Comparison of ENCODE assay signal across 16 cellular contexts in genomic region chr7:46215987-46216567, GRCh38.
A peak's percentile ranks its signal among the peaks of the same experiment; 100 is the strongest.
DNase-seq lines count a peak whose midpoint lies in the region; ATAC-seq, FAIRE-seq and TF ChIP-seq lines count a peak whose summit lies in the region.
"Had no signal": no experiment of that assay in that cellular context is flagged by ENCODE, and none has a peak within 500 bp of the region (broad histone marks: within the 10 kb centered on the region; RNA-seq: fewer than 3 reads in every experiment).

No MANE protein-coding gene starts in this region.

- BruUV-seq in mammary epithelial cell (replicated peaks; lab: Mats Ljungman, UMichigan) (no TSS peak), HepG2 (replicated peaks; lab: Mats Ljungman, UMichigan) (no TSS peak)

- no peaks in the 10 kb centered on the region for H3K9me3 ChIP-seq in mammary epithelial cell (replicated peaks; ENCODE audit: insufficient read depth, low read length)
- H3K9me3 ChIP-seq in HepG2 (ENCODE audit: low read length): no peaks in the 10 kb centered on the region
- H3K9me3 ChIP-seq in stomach: no peaks in the 10 kb centered on the region
- H3K9me3 ChIP-seq in CD4-positive, alpha-beta T cell (ENCODE audit: control insufficient read depth, low read length): no peaks in the 10 kb centered on the region
- H3K9me3 ChIP-seq: tibial nerve had no signal

- POLR2A ChIA-PET in HepG2 (lab: Yijun Ruan, JAX): interaction anchor here (1.0 kb wide), 1 partner anchor 62 kb away, joined by 3 read pairs; no protein-coding TSS in a partner anchor
- POLR2A ChIA-PET in CD4-positive, alpha-beta T cell (lab: Charles Lee): no interaction called here

- H3K36me3 Mint-ChIP-seq in CD4-positive, alpha-beta T cell (ENCODE audit: low read depth): no peaks in the 10 kb centered on the region
- no peaks in the 10 kb centered on the region for H3K36me3 Mint-ChIP-seq in activated naive CD8-positive, alpha-beta T cell treated with anti-CD3 and anti-CD28 coated beads, Interleukin-2, amount 50 U/mL, for 24 hours (ENCODE audit: low read depth)
- H3K36me3 Mint-ChIP-seq: CD4-positive, alpha-beta memory T cell had no signal

- CTCF ChIA-PET in mammary epithelial cell (lab: Charles Lee; ENCODE audit: low non-redundant PET): no interaction called here
- CTCF ChIA-PET in HepG2 (lab: Yijun Ruan, JAX; ENCODE audit: low intra/inter-chr PET ratio, low total read pairs): no interaction called here
- CTCF ChIA-PET in CD4-positive, alpha-beta T cell (lab: Charles Lee): no interaction called here

- dilution Hi-C loops in mammary epithelial cell (cut with HindIII; ENCODE audit: low sequenced_read_pairs): no loop called here

- no peak for TF ChIP-seq RAD21 in HepG2 (CRISPR knock-in tag; IDR thresholded peaks at IDR 0.05)

- H2AFZ ChIP-seq in mammary epithelial cell (ENCODE audit: low read depth, low read length) (peak overlapping the region; percentile 60), HepG2 (ENCODE audit: low read length) (no peak overlapping the region)

- no peaks in the 10 kb centered on the region for H3K27me3 ChIP-seq in mammary epithelial cell (ENCODE audit: insufficient read depth, low read length)
- peaks cover 0 to 18% of the 10 kb centered on the region in 2 experiments; a peak in 1 of 5 replicates for H3K27me3 ChIP-seq in HepG2 (ENCODE audit: control insufficient read depth in 1 of 2, insufficient read depth in 2 of 2, low read length in 2 of 2)
- H3K27me3 ChIP-seq in stomach: no peaks in the 10 kb centered on the region
- no peaks in the 10 kb centered on the region for H3K27me3 ChIP-seq in CD4-positive, alpha-beta T cell (ENCODE audit: control insufficient read depth, insufficient read depth, low read length)
- H3K27me3 ChIP-seq: tibial nerve had no signal

- no peak overlapping the region for H3K4me3 Mint-ChIP-seq in CD4-positive, alpha-beta T cell
- no peak overlapping the region for H3K4me3 Mint-ChIP-seq in activated naive CD8-positive, alpha-beta T cell treated with anti-CD3 and anti-CD28 coated beads, Interleukin-2, amount 50 U/mL, for 24 hours
- H3K4me3 Mint-ChIP-seq: CD4-positive, alpha-beta memory T cell had no signal

- 11% methylated on average over 15 of the region's 15 CpGs for WGBS in mammary epithelial cell (ENCODE audit: low coverage, missing lambda C conversion rate)
- 0% methylated on average over 6 of the region's 15 CpGs for WGBS in HepG2 (ENCODE audit: low lambda C conversion rate)
- 36 to 40% (median 38%) methylated on average over 15 of the region's 15 CpGs for WGBS in stomach, 5 donors

- TF ChIP-seq POLR2A in HepG2 (IDR thresholded peaks at IDR 0.05; ENCODE audit: insufficient read depth in 1 of 2, low read depth in 2 of 2, low read length in 2 of 2) (no peak), stomach (IDR thresholded peaks at IDR 0.05) (no peak)

- H3K27ac Mint-ChIP-seq in CD4-positive, alpha-beta T cell: no peak overlapping the region
- H3K27ac Mint-ChIP-seq in activated naive CD8-positive, alpha-beta T cell treated with anti-CD3 and anti-CD28 coated beads, Interleukin-2, amount 50 U/mL, for 24 hours: no peak overlapping the region
- H3K27ac Mint-ChIP-seq: CD4-positive, alpha-beta memory T cell had no signal

- intact Hi-C loops in mammary epithelial cell (cut with micrococcal nuclease) (loop anchor here (5.0 kb wide), 1 partner anchor 49 kb away; no protein-coding TSS in a partner anchor), HepG2 (cut with micrococcal nuclease; ENCODE audit: unreplicated experiment) (loop anchor here (1.0 to 10.0 kb wide), 3 partner anchors 62 to 291 kb away; partner anchors contain the start of gene IGFBP3), stomach (cut with DNase I; ENCODE audit: low total_unique reads) (no loop called here)
- intact Hi-C loops in CD4-positive, alpha-beta T cell (cut with DNase I, micrococcal nuclease): no loop called here

- no peaks in the 10 kb centered on the region for H4K20me1 ChIP-seq in mammary epithelial cell (ENCODE audit: insufficient read depth, low read length)
- no peaks in the 10 kb centered on the region for H4K20me1 ChIP-seq in HepG2 (ENCODE audit: insufficient read depth, low read length)

- peak overlapping the region; percentile 34 for H3K4me2 ChIP-seq in mammary epithelial cell (ENCODE audit: insufficient read depth, low read depth, low read length)
- H3K4me2 ChIP-seq in HepG2 (ENCODE audit: low read depth, low read length): peak overlapping the region; percentile 46

- H3K36me3 ChIP-seq in mammary epithelial cell (ENCODE audit: insufficient read depth, low read length) (no peaks in the 10 kb centered on the region), HepG2 (replicated peaks in 1 of 2; ENCODE audit: control insufficient read depth in 1 of 2, insufficient read depth in 2 of 2, low read length in 2 of 2) (no peaks in the 10 kb centered on the region), stomach (no peaks in the 10 kb centered on the region)
- H3K36me3 ChIP-seq: tibial nerve had no signal

- H3K4me3 ChIP-seq in mammary epithelial cell (replicated peaks in 1 of 3; ENCODE audit: insufficient read depth in 1 of 3, low read depth in 2 of 3, low read length in 3 of 3) (no peak overlapping the region), HepG2 (replicated peaks in 1 of 3; ENCODE audit: insufficient read depth in 1 of 3, low read depth in 2 of 3, low read length in 3 of 3) (0 out of 6 replicates have a peak overlapping the region, but pooled peaks of 1 of the 3 experiments have one; percentile 20), stomach (no peak overlapping the region)
- H3K4me3 ChIP-seq: K562, tibial nerve had no signal

- TF ChIP-seq CTCF in mammary epithelial cell (conservative IDR thresholded peaks at IDR 0.05 in 1 of 2, IDR thresholded peaks at IDR 0.05 in 1 of 2; ENCODE audit: extremely low read depth in 1 of 2, insufficient read depth in 1 of 2, low read depth in 1 of 2, low read length in 2 of 2) (no peak), HepG2 (CRISPR knock-in tag; IDR thresholded peaks at IDR 0.05) (peak; percentile 21; the same call in 1 of the 2 replicates), stomach (IDR thresholded peaks at IDR 0.05) (no peak)
- TF ChIP-seq CTCF in CD4-positive, alpha-beta T cell (IDR thresholded peaks at IDR 0.05): no peak

- H3K27ac ChIP-seq in mammary epithelial cell (ENCODE audit: insufficient read depth, low read depth, low read length) (peak overlapping the region; percentile 62), HepG2 (ENCODE audit: extremely low read length, insufficient read depth, low read length) (peak overlapping the region; percentile 57), stomach (peak overlapping the region in 2 of 5 donors; percentile 35 to 60)
- no peak overlapping the region for H3K27ac ChIP-seq in CD4-positive, alpha-beta T cell (ENCODE audit: low read depth, low read length)
- H3K27ac ChIP-seq: tibial nerve had no signal

- peak overlapping the region; percentile 43 for H3K9ac ChIP-seq in mammary epithelial cell (ENCODE audit: insufficient read depth, low read length)
- peak overlapping the region; percentile 36; the same call in 1 of the 2 replicates for H3K9ac ChIP-seq in HepG2 (ENCODE audit: insufficient read depth, low read depth, low read length)

- no peaks in the 10 kb centered on the region for H3K4me1 Mint-ChIP-seq in CD4-positive, alpha-beta T cell (ENCODE audit: low read depth)
- H3K4me1 Mint-ChIP-seq in activated naive CD8-positive, alpha-beta T cell treated with anti-CD3 and anti-CD28 coated beads, Interleukin-2, amount 50 U/mL, for 24 hours: no peaks in the 10 kb centered on the region
- H3K4me1 Mint-ChIP-seq: CD4-positive, alpha-beta memory T cell had no signal

- H3K4me1 ChIP-seq in mammary epithelial cell (ENCODE audit: insufficient read depth, low read length) (peaks cover 33% of the 10 kb centered on the region), HepG2 (ENCODE audit: insufficient read depth, low read length) (peaks cover 23% of the 10 kb centered on the region), stomach (peaks cover 0 to 6% (median 0%) of the 10 kb centered on the region in 4 donors)

- H3K79me2 ChIP-seq in mammary epithelial cell (ENCODE audit: insufficient read depth, low read length) (no peaks in the 10 kb centered on the region), HepG2 (ENCODE audit: insufficient read depth, low read length) (no peaks in the 10 kb centered on the region)

- peak; percentile 29 to 79; a peak in 2 of 4 replicates for TF ChIP-seq EP300 in HepG2 (IDR thresholded peaks at IDR 0.05; ENCODE audit: low read depth in 2 of 2, low read length in 2 of 2)
- TF ChIP-seq EP300 in HepG2 (CRISPR knock-in tag; IDR thresholded peaks at IDR 0.05; ENCODE audit: borderline replicate concordance): peak; percentile 83
- TF ChIP-seq EP300 in stomach (IDR thresholded peaks at IDR 0.05): no peak

- peak; percentile 90 for FAIRE-seq in HepG2 (lab: Jason Lieb, UNC)
- FAIRE-seq: K562 had no signal

- no peaks in the 10 kb centered on the region for H3K9me3 Mint-ChIP-seq in CD4-positive, alpha-beta T cell
- no peaks in the 10 kb centered on the region for H3K9me3 Mint-ChIP-seq in activated naive CD8-positive, alpha-beta T cell treated with anti-CD3 and anti-CD28 coated beads, Interleukin-2, amount 50 U/mL, for 24 hours

- H3K27me3 Mint-ChIP-seq in CD4-positive, alpha-beta T cell: no peaks in the 10 kb centered on the region
- no peaks in the 10 kb centered on the region for H3K27me3 Mint-ChIP-seq in activated naive CD8-positive, alpha-beta T cell treated with anti-CD3 and anti-CD28 coated beads, Interleukin-2, amount 50 U/mL, for 24 hours

- in situ Hi-C loops in mammary epithelial cell (cut with MboI; ENCODE audit: low sequenced_read_pairs in 2 of 2): no loop called here
- in situ Hi-C loops in HepG2 (cut with HindIII; ENCODE audit: extremely low pct_ligation_motif_present, low pct_unique_long_range_greater_than_20kb): no loop called here

- ATAC-seq in HepG2 (peak; percentile 98), GM18498 (IDR thresholded peaks at IDR 0.05; ENCODE audit: unreplicated experiment) (no peak)
- no peak for ATAC-seq in CD4-positive, alpha-beta T cell (ENCODE audit: poor library complexity)
- no peak for ATAC-seq in activated naive CD8-positive, alpha-beta T cell treated with anti-CD3 and anti-CD28 coated beads, Interleukin-2, amount 50 U/mL, for 24 hours
- ATAC-seq: K562 had no signal

- DNase-seq in NCI-H2029 treated with DMSO at 0.1 percent for 48 hours (lab: John Stamatoyannopoulos, UW) (peak; percentile 27), mammary epithelial cell (peak; percentile 95), HepG2 (ENCODE audit: low spot score) (peak; percentile 97), stomach (peak; percentile 67)
- no peak for DNase-seq in CD4-positive, alpha-beta T cell
- no peak for DNase-seq in central memory CD4-positive, alpha-beta T cell
- DNase-seq in activated naive CD8-positive, alpha-beta T cell treated with anti-CD3 and anti-CD28 coated beads, Interleukin-2, amount 50 U/mL, for 24 hours: no peak
- DNase-seq: activated CD4-positive, alpha-beta T cell treated with anti-CD3 and anti-CD28 coated beads, Interleukin-2, amount 50 U/mL, for 4 hours; activated effector memory CD4-positive, alpha-beta T cell treated with Interleukin-2 at 50 U/mL for 16 hours; CD4-positive, alpha-beta memory T cell; NCI-H2171; OCI-M1; T-helper 2 cell had no signal

TF ChIP-seq in HepG2, 621 proteins besides CTCF, POLR2A, EP300 and RAD21 (continues in another document):
- TF ChIP-seq SRSF9 (IDR thresholded peaks at IDR 0.05; ENCODE audit: borderline replicate concordance, insufficient read depth, low read depth, low read length, poor library complexity, severe bottlenecking): no peak
- peak; percentile 85 for TF ChIP-seq ZEB1 (IDR thresholded peaks at IDR 0.05; ENCODE audit: insufficient replicate concordance, low read depth)

Comparison
In these comparisons a context has a peak if more than half of its experiments do, and no peak if none do; other contexts are left out.
1. DNase-seq: peak in NCI-H2029 treated with DMSO at 0.1 percent for 48 hours (single experiment), mammary epithelial cell (single experiment), HepG2 (single experiment) and stomach (single experiment); none in CD4-positive, alpha-beta T cell (0 of 10), central memory CD4-positive, alpha-beta T cell (single experiment) and activated naive CD8-positive, alpha-beta T cell treated with anti-CD3 and anti-CD28 coated beads, Interleukin-2, amount 50 U/mL, for 24 hours (single experiment).
2. intact Hi-C loops: an anchor here in mammary epithelial cell (5.0 kb wide) and HepG2 (1.0 to 10.0 kb wide); none called in stomach and CD4-positive, alpha-beta T cell.